ENCODE assay signal across 1 cellular context in the genomic region with DNA sequence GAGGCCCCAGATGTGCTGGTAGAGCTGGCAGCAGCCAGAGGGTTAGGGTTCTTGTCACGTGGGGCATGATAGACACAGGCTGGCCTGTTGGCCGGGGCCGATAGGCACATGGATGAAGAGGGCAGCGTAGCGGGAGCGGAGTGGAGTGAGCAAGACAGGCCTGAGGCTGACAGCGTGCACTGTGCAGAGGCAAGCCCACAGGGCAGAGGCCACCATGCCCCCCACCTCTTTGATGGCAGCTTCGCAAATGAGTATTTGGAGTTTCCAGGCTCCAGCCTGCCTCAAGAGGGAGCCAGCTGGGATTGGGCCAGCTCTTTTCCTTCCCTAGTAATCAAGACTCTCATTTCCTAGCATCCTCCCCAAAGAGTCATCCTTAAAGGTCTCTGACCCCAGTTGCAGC.
TF ChIP-seq lines count a peak whose summit lies in the region.

No MANE protein-coding gene starts in this region.

TF ChIP-seq in H1, 55 proteins besides CTCF, POLR2A, EP300 and RAD21:
- TF ChIP-seq, protein P1, sequence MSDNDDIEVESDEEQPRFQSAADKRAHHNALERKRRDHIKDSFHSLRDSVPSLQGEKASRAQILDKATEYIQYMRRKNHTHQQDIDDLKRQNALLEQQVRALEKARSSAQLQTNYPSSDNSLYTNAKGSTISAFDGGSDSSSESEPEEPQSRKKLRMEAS (IDR thresholded peaks at IDR 0.05), result no peak
- TF ChIP-seq POU5F1 (IDR thresholded peaks at IDR 0.05; ENCODE audit: low read depth, low read length) (no peak), KDM1A (IDR thresholded peaks at IDR 0.05; ENCODE audit: borderline replicate concordance, low read length) (no peak), RFX5 (IDR thresholded peaks at IDR 0.05; ENCODE audit: borderline replicate concordance, low read depth, low read length) (no peak), MAFK (IDR thresholded peaks at IDR 0.05; ENCODE audit: low read depth, low read length) (no peak), KDM4A (IDR thresholded peaks at IDR 0.05; ENCODE audit: low read depth, low read length, severe bottlenecking) (no peak), EGR1 (IDR thresholded peaks at IDR 0.05; ENCODE audit: borderline replicate concordance, low read depth, low read length) (no peak), KDM5A (IDR thresholded peaks at IDR 0.05; ENCODE audit: low read length) (no peak), TCF12 (IDR thresholded peaks at IDR 0.05; ENCODE audit: low read depth, low read length) (no peak), NRF1 (IDR thresholded peaks at IDR 0.05; ENCODE audit: low read depth, low read length) (no peak)
- TF ChIP-seq, protein P2, sequence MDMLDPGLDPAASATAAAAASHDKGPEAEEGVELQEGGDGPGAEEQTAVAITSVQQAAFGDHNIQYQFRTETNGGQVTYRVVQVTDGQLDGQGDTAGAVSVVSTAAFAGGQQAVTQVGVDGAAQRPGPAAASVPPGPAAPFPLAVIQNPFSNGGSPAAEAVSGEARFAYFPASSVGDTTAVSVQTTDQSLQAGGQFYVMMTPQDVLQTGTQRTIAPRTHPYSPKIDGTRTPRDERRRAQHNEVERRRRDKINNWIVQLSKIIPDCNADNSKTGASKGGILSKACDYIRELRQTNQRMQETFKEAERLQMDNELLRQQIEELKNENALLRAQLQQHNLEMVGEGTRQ (IDR thresholded peaks at IDR 0.05; ENCODE audit: low read length), result no peak
